Comparison of ENCODE assay signal across 8 cellular contexts in genomic region chr6:134173936-134174789, GRCh38.
A peak's percentile ranks its signal among the peaks of the same experiment; 100 is the strongest.
DNase-seq lines count a peak whose midpoint lies in the region; ATAC-seq and TF ChIP-seq lines count a peak whose summit lies in the region.

No MANE protein-coding gene starts in this region.

- peak overlapping the region; percentile 97 for H3K4me3 Mint-ChIP-seq in activated naive CD8-positive, alpha-beta T cell treated with anti-CD3 and anti-CD28 coated beads, Interleukin-2, amount 50 U/mL, for 24 hours

- WGBS in thyroid gland, 2 donors: 0 to 1% methylated on average over 24 of the region's 24 CpGs

- TF ChIP-seq POLR2A in thyroid gland (IDR thresholded peaks at IDR 0.05): no peak

- DNase-seq in AG10803 (ENCODE audit: low read depth) (peak; percentile 84), NCI-H1105 treated with DMSO at 0.1 percent for 48 hours (lab: John Stamatoyannopoulos, UW) (peak; percentile 73), cardiac muscle cell (ENCODE audit: low read depth in 1 of 2, low spot score in 1 of 2) (peak; percentile 87 to 92), thyroid gland (peak; percentile 86 to 88)
- peak; percentile 92 for DNase-seq in activated naive CD8-positive, alpha-beta T cell treated with anti-CD3 and anti-CD28 coated beads, Interleukin-2, amount 50 U/mL, for 24 hours

- no peaks in the 10 kb centered on the region for H3K27me3 Mint-ChIP-seq in activated naive CD8-positive, alpha-beta T cell treated with anti-CD3 and anti-CD28 coated beads, Interleukin-2, amount 50 U/mL, for 24 hours

- H3K27me3 ChIP-seq in SU-DHL-6 (ENCODE audit: low read length) (no peaks in the 10 kb centered on the region), cardiac muscle cell (peaks cover 20% of the 10 kb centered on the region), parathyroid adenoma (ENCODE audit: control insufficient read depth, insufficient read depth, low read length) (no peaks in the 10 kb centered on the region), thyroid gland (no peaks in the 10 kb centered on the region)

- H2AFZ ChIP-seq in SU-DHL-6 (ENCODE audit: low read depth, low read length, severe bottlenecking): no peak overlapping the region
- H2AFZ ChIP-seq in parathyroid adenoma: peak overlapping the region; percentile 7

- peak; percentile 33 for ATAC-seq in GM21526 (IDR thresholded peaks at IDR 0.05; ENCODE audit: low FRiP score, unreplicated experiment)
- ATAC-seq in activated naive CD8-positive, alpha-beta T cell treated with anti-CD3 and anti-CD28 coated beads, Interleukin-2, amount 50 U/mL, for 24 hours: peak; percentile 5

- peaks cover 51% of the 10 kb centered on the region for H3K36me3 Mint-ChIP-seq in activated naive CD8-positive, alpha-beta T cell treated with anti-CD3 and anti-CD28 coated beads, Interleukin-2, amount 50 U/mL, for 24 hours (ENCODE audit: low read depth)

- H3K9me3 ChIP-seq in SU-DHL-6 (ENCODE audit: insufficient read depth, low read length) (no peaks in the 10 kb centered on the region), cardiac muscle cell (ENCODE audit: low read depth) (no peaks in the 10 kb centered on the region), parathyroid adenoma (ENCODE audit: control insufficient read depth, low read length) (peaks cover 36% of the 10 kb centered on the region), thyroid gland (no peaks in the 10 kb centered on the region)

- peak overlapping the region; percentile 70 for H3K4me3 ChIP-seq in AG10803 (ENCODE audit: low read length)
- peak overlapping the region; percentile 93 for H3K4me3 ChIP-seq in SU-DHL-6 (ENCODE audit: insufficient read depth, low read length, poor library complexity, severe bottlenecking)
- H3K4me3 ChIP-seq in cardiac muscle cell: peak overlapping the region; percentile 68
- H3K4me3 ChIP-seq in parathyroid adenoma (ENCODE audit: low read depth, low read length): peak overlapping the region; percentile 100
- H3K4me3 ChIP-seq in thyroid gland (replicated peaks in 1 of 3): peak overlapping the region; percentile 43 to 95 (median 86)

- H3K4me1 ChIP-seq in cardiac muscle cell (ENCODE audit: low read depth): peaks cover 5% of the 10 kb centered on the region
- H3K4me1 ChIP-seq in parathyroid adenoma: peaks cover 15% of the 10 kb centered on the region
- H3K4me1 ChIP-seq in thyroid gland: peaks cover 50 to 57% of the 10 kb centered on the region in 2 donors

- peak overlapping the region; percentile 86 for H3K9ac ChIP-seq in SU-DHL-6 (ENCODE audit: low read length)
- peak overlapping the region; percentile 100 for H3K9ac ChIP-seq in parathyroid adenoma

- H3K36me3 ChIP-seq in SU-DHL-6 (ENCODE audit: low read length) (peaks cover 47% of the 10 kb centered on the region), cardiac muscle cell (no peaks in the 10 kb centered on the region), parathyroid adenoma (ENCODE audit: control insufficient read depth, insufficient read depth, low read length) (peaks cover 54% of the 10 kb centered on the region), thyroid gland (peaks cover 46 to 47% of the 10 kb centered on the region in 2 donors)

- H4K20me1 ChIP-seq in SU-DHL-6 (ENCODE audit: low read depth, low read length): peaks cover 24% of the 10 kb centered on the region

- TF ChIP-seq CTCF in AG10803 (conservative IDR thresholded peaks at IDR 0.05; ENCODE audit: low read length) (peak; percentile 81), SU-DHL-6 (IDR thresholded peaks at IDR 0.05; ENCODE audit: insufficient read depth, low read length, poor library complexity, severe bottlenecking) (peak; percentile 66), cardiac muscle cell (IDR thresholded peaks at IDR 0.05; ENCODE audit: low read depth, low read length) (peak; percentile 72), parathyroid adenoma (IDR thresholded peaks at IDR 0.05) (peak; percentile 84), thyroid gland (IDR thresholded peaks at IDR 0.05) (peak; percentile 74 to 93 (median 84))

- H3K27ac ChIP-seq in SU-DHL-6 (ENCODE audit: low read depth, low read length) (peak overlapping the region; percentile 63), cardiac muscle cell (no peak overlapping the region), parathyroid adenoma (peak overlapping the region; percentile 100), thyroid gland (peak overlapping the region; percentile 70 to 100 (median 98))

- H3K4me2 ChIP-seq in SU-DHL-6 (ENCODE audit: low read depth, low read length, poor library complexity, severe bottlenecking): peak overlapping the region; percentile 91
- peak overlapping the region; percentile 83 for H3K4me2 ChIP-seq in parathyroid adenoma (ENCODE audit: low read length)

- H3F3A ChIP-seq in SU-DHL-6 (ENCODE audit: insufficient read depth): peaks cover 70% of the 10 kb centered on the region

- H3K27ac Mint-ChIP-seq in activated naive CD8-positive, alpha-beta T cell treated with anti-CD3 and anti-CD28 coated beads, Interleukin-2, amount 50 U/mL, for 24 hours: peak overlapping the region; percentile 96

- no peaks in the 10 kb centered on the region for H3K9me3 Mint-ChIP-seq in activated naive CD8-positive, alpha-beta T cell treated with anti-CD3 and anti-CD28 coated beads, Interleukin-2, amount 50 U/mL, for 24 hours

- intact Hi-C loops in thyroid gland (cut with DNase I): loop anchor here (5.0 kb wide), 2 partner anchors 468 to 648 kb away; no protein-coding TSS in a partner anchor

- no peaks in the 10 kb centered on the region for H3K9me2 ChIP-seq in SU-DHL-6 (replicated peaks; ENCODE audit: insufficient read depth, low read length)

- H3K4me1 Mint-ChIP-seq in activated naive CD8-positive, alpha-beta T cell treated with anti-CD3 and anti-CD28 coated beads, Interleukin-2, amount 50 U/mL, for 24 hours: peaks cover 74% of the 10 kb centered on the region

- H3K79me2 ChIP-seq in SU-DHL-6 (ENCODE audit: insufficient read depth, low read length): peaks cover 39% of the 10 kb centered on the region
- peaks cover 57% of the 10 kb centered on the region for H3K79me2 ChIP-seq in parathyroid adenoma
